ENCODE assay signal across 8 cellular contexts in the genomic region with DNA sequence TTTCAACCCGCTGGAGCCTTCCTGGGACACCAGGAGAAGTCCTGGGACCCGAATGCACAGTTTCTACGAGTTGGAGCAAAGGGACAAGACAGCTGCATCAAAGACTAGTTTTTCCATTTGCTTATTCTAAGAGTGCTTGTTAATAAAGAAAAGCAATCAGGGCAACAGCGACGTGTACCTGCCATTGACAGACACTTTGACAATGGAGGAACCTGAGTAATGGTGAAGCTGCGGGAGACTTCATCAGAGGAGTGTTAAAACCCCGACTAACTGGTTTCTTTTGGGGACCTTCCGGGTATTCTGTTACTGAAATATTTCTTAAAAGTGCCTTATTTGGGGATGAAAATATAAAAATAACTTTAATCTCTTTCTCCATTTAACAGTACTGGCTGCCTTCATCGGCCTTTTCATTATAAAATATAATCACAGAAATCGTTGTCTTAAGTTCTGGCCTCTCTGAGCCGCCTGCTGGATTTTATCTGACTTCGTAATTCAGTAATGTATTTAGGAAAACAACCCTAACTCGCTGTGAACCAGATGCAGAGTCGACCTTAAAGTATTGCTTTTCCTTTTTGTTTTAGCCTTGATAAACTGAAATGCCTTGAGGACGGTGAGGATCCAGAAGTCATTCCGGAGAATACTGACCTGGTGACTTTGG. TPM values are rescaled to one million over a fixed set of nuclear protein-coding genes. Genes with fewer than 3 reads are reported as not detected.
A peak's percentile ranks its signal among the peaks of the same experiment; 100 is the strongest.
DNase-seq lines count a peak whose midpoint lies in the region; ATAC-seq and TF ChIP-seq lines count a peak whose summit lies in the region.

No MANE protein-coding gene starts in this region.

- POLR2A ChIA-PET in OCI-LY7 (lab: Charles Lee), result interaction anchor here (1.0 to 1.6 kb wide), 5 partner anchors 13 to 199 kb away, joined by 3 to 6 read pairs (median 4); a partner anchor contains a TSS

- H3K4me3 ChIP-seq in heart left ventricle, result peak overlapping the region; percentile 78 to 99 (median 88)
- peak overlapping the region; percentile 90 for H3K4me3 ChIP-seq in OCI-LY7 (ENCODE audit: low read depth, low read length, poor library complexity, severe bottlenecking)
- peak overlapping the region; percentile 73 to 99 (median 91) for H3K4me3 ChIP-seq in dorsolateral prefrontal cortex
- H3K4me3 ChIP-seq in mucosa of rectum (ENCODE audit: low read length in 2 of 2), result peak overlapping the region; percentile 96 to 97

- no TSS peak for BruUV-seq in OCI-LY7 (replicated peaks; lab: Mats Ljungman, UMichigan)

- TF ChIP-seq CTCF in heart left ventricle (IDR thresholded peaks at IDR 0.05) (peak in 1 of 12 donors; percentile 11), OCI-LY7 (conservative IDR thresholded peaks at IDR 0.05; ENCODE audit: low read length) (no peak; the same call in 1 of the 2 replicates), dorsolateral prefrontal cortex (IDR thresholded peaks at IDR 0.05 in 54 of 56, conservative IDR thresholded peaks at IDR 0.05 in 2 of 56; ENCODE audit: low read depth in 1 of 56, partially characterized antibody in 56 of 56) (peak in 2 of 56 donors; percentile 8 to 22)

- intact Hi-C loops in heart left ventricle (cut with DNase I) (loop anchor here in 9 of 10 donors (2.0 to 10.0 kb wide), 9 partner anchors 91 to 211 kb away; a partner anchor contains a TSS), cardiac septum (cut with DNase I) (loop anchor here (5.0 to 10.0 kb wide), 3 partner anchors 89 to 209 kb away; a partner anchor contains a TSS), OCI-LY7 (cut with micrococcal nuclease; ENCODE audit: unreplicated experiment) (loop anchor here (1.0 to 5.0 kb wide), 4 partner anchors 8 to 1101 kb away; a partner anchor contains a TSS), dorsolateral prefrontal cortex (cut with DNase I) (loop anchor here (5.0 kb wide), 3 partner anchors 89 to 129 kb away; a partner anchor contains a TSS)

- no peaks in the 10 kb centered on the region for H3K27me3 ChIP-seq in heart left ventricle
- H3K27me3 ChIP-seq in dorsolateral prefrontal cortex, result no peaks in the 10 kb centered on the region
- no peaks in the 10 kb centered on the region for H3K27me3 ChIP-seq in mucosa of rectum (ENCODE audit: control insufficient read depth in 2 of 2, insufficient read depth in 2 of 2, low read length in 2 of 2)

- CTCF ChIA-PET in OCI-LY7 (lab: Charles Lee; ENCODE audit: unreplicated experiment), result interaction anchor here (1.0 kb wide), 1 partner anchor 219 kb away, joined by 3 read pairs; no protein-coding TSS in a partner anchor

- TF ChIP-seq POLR2A in heart left ventricle (IDR thresholded peaks at IDR 0.05), result no peak

- H2AFZ ChIP-seq in OCI-LY7 (ENCODE audit: low read length), result peak overlapping the region; percentile 26; the same call in 1 of the 2 replicates

- H4K20me1 ChIP-seq in OCI-LY7 (ENCODE audit: insufficient read depth, low read length), result peaks cover 7% of the 10 kb centered on the region

- peak overlapping the region; percentile 94 to 96 for H3K9ac ChIP-seq in mucosa of rectum (ENCODE audit: low read depth in 1 of 2, low read length in 2 of 2)

- H3K4me2 ChIP-seq in OCI-LY7 (ENCODE audit: low read length), result peak overlapping the region; percentile 90

- H3K27ac ChIP-seq in heart left ventricle, result peak overlapping the region in 11 of 12 donors; percentile 81 to 98 (median 93)
- H3K27ac ChIP-seq in OCI-LY7 (ENCODE audit: low read depth, low read length, poor library complexity, severe bottlenecking), result peak overlapping the region; percentile 45
- H3K27ac ChIP-seq in dorsolateral prefrontal cortex, result peak overlapping the region in 32 of 59 donors; percentile 32 to 98 (median 94)
- peak overlapping the region; percentile 86 to 93 for H3K27ac ChIP-seq in mucosa of rectum (ENCODE audit: low read depth in 2 of 2, low read length in 2 of 2)

- H3K4me1 ChIP-seq in heart left ventricle, result peaks cover 0 to 48% (median 34%) of the 10 kb centered on the region in 12 donors
- peaks cover 40% of the 10 kb centered on the region for H3K4me1 ChIP-seq in OCI-LY7 (ENCODE audit: insufficient read depth, low read length, poor library complexity, severe bottlenecking)
- H3K4me1 ChIP-seq in mucosa of rectum (ENCODE audit: control insufficient read depth in 2 of 2, insufficient read depth in 2 of 2, low read length in 2 of 2), result peaks cover 19 to 20% of the 10 kb centered on the region in 2 donors

- no peak for DNase-seq in heart left ventricle
- no peak for DNase-seq in cardiac septum (ENCODE audit: low spot score)
- peak; percentile 50 for DNase-seq in OCI-LY7 (ENCODE audit: low spot score)
- DNase-seq in dorsolateral prefrontal cortex, result no peak
- DNase-seq in GF-D8 (lab: John Stamatoyannopoulos, UW), result no peak
- DNase-seq in NCI-H1930 (lab: John Stamatoyannopoulos, UW), result no peak

- H3K9me2 ChIP-seq in OCI-LY7 (ENCODE audit: insufficient read depth, low read length), result no peaks in the 10 kb centered on the region

- H3K9me3 ChIP-seq in heart left ventricle (no peaks in the 10 kb centered on the region), OCI-LY7 (ENCODE audit: low read length) (no peaks in the 10 kb centered on the region), mucosa of rectum (ENCODE audit: control insufficient read depth in 2 of 2, low read length in 2 of 2) (no peaks in the 10 kb centered on the region)

- H3K79me2 ChIP-seq in OCI-LY7 (ENCODE audit: insufficient read depth, low read depth, low read length), result peaks cover 55% of the 10 kb centered on the region

- WGBS in heart left ventricle, 4 donors, result 2 to 3% (median 2%) methylated on average over 16 of the region's 16 CpGs

- H3K36me3 ChIP-seq in heart left ventricle, result peaks cover 0 to 31% (median 21%) of the 10 kb centered on the region in 9 donors
- H3K36me3 ChIP-seq in OCI-LY7 (ENCODE audit: insufficient read depth, low read length), result peaks cover 41% of the 10 kb centered on the region
- peaks cover 9 to 14% of the 10 kb centered on the region in 2 donors for H3K36me3 ChIP-seq in mucosa of rectum (ENCODE audit: control insufficient read depth in 2 of 2, insufficient read depth in 2 of 2, low read length in 2 of 2)

- no peak for ATAC-seq in heart left ventricle
- no peak for ATAC-seq in GM21390 (IDR thresholded peaks at IDR 0.05; ENCODE audit: unreplicated experiment)

RNA-seq across cellular contexts. Expression of a gene that starts 0.8 kb away (rescaled TPM):
- total RNA-seq in heart left ventricle (10 to 100 TPM; 22.3 to 41.1 (median 30.6) TPM), cardiac septum (31.5 TPM), OCI-LY7 (2022) (49.4 and 57.2 TPM in 2 replicates), dorsolateral prefrontal cortex (10 to 100 TPM; 39.2 to 70.3 (median 53.8) TPM)
- polyA plus RNA-seq in heart left ventricle, result 10 to 100 TPM; 12.5 to 19.9 TPM
- total RNA-seq in OCI-LY7 (2014; rRNA removed; shearing (Covaris generic)), result 54.2 and 66.1 TPM in 2 replicates
